Comparison of ENCODE assay signal across 17 cellular contexts in genomic region chr11:117856892-117857291, GRCh38. TPM values are rescaled to one million over a fixed set of nuclear protein-coding genes. Genes with fewer than 3 reads are reported as not detected.
A peak's percentile ranks its signal among the peaks of the same experiment; 100 is the strongest.
DNase-seq lines count a peak whose midpoint lies in the region; ATAC-seq and TF ChIP-seq lines count a peak whose summit lies in the region.
"Had no signal": no experiment of that assay in that cellular context is flagged by ENCODE, and none has a peak within 500 bp of the region (broad histone marks: within the 10 kb centered on the region; RNA-seq: fewer than 3 reads in every experiment).

No MANE protein-coding gene starts in this region.

- peaks cover 91% of the 10 kb centered on the region for H3K79me2 ChIP-seq in DND-41 (ENCODE audit: insufficient read depth, low read length)

- H3K27me3 ChIP-seq in DND-41 (ENCODE audit: insufficient read depth, low read length, poor library complexity) (no peaks in the 10 kb centered on the region), sigmoid colon (no peaks in the 10 kb centered on the region)
- H3K27me3 ChIP-seq: BLaER1, SJCRH30 had no signal

- intact Hi-C loops in sigmoid colon (cut with DNase I), result no loop called here

- no peak for TF ChIP-seq EP300 in sigmoid colon (IDR thresholded peaks at IDR 0.05)

- H3K4me1 ChIP-seq in DND-41 (ENCODE audit: insufficient read depth, low read length) (no peaks in the 10 kb centered on the region; the same call in 1 of the 2 replicates), sigmoid colon (peaks cover 0 to 69% (median 57%) of the 10 kb centered on the region in 4 donors)

- DNase-seq in DND-41, result no peak
- peak; percentile 32 for DNase-seq in islet precursor cell
- DNase-seq in sigmoid colon, result peak; percentile 36
- no peak for DNase-seq in NCI-H524 (lab: John Stamatoyannopoulos, UW)
- no peak for DNase-seq in germinal center (ENCODE audit: low spot score)
- no peak for DNase-seq in NCI-H446 (lab: John Stamatoyannopoulos, UW)
- DNase-seq: DMS 273 treated with DMSO at 0.1 percent for 48 hours; NCI-H1436; NCI-H2029 treated with DMSO at 0.1 percent for 48 hours; NCI-H526 treated with DMSO at 0.1 percent for 48 hours; NK-92 treated with Interleukin-12 subunit alpha and Interleukin-12 subunit beta, amount 100 ng/mL, for 24 hours; OCI-M1; RPMI8226; SJCRH30 had no signal

- no peak for ATAC-seq in DND-41 (ENCODE audit: insufficient read depth, low read depth)

- TF ChIP-seq CTCF in DND-41 (IDR thresholded peaks at IDR 0.05; ENCODE audit: borderline replicate concordance, extremely low read depth, low read length, poor library complexity, severe bottlenecking) (no peak), sigmoid colon (IDR thresholded peaks at IDR 0.05) (no peak)

- H3K9ac ChIP-seq in DND-41 (ENCODE audit: low read depth, low read length), result no peak overlapping the region
- H3K9ac ChIP-seq: BLaER1 had no signal

- H3K9me3 ChIP-seq in DND-41 (ENCODE audit: insufficient read depth, low read length, severe bottlenecking), result no peaks in the 10 kb centered on the region
- H3K9me3 ChIP-seq in sigmoid colon, result peaks cover 0 to 2% (median 0%) of the 10 kb centered on the region in 4 donors

- H3K36me3 ChIP-seq in DND-41 (ENCODE audit: insufficient read depth, low read length) (peaks cover 41% of the 10 kb centered on the region; the same call in 1 of the 2 replicates), sigmoid colon (no peaks in the 10 kb centered on the region)
- H3K36me3 ChIP-seq: BLaER1, SJCRH30 had no signal

- 72 to 87% methylated on average over 2 of the region's 2 CpGs for WGBS in sigmoid colon, 2 donors

- H2AFZ ChIP-seq in DND-41 (ENCODE audit: low read depth, low read length), result no peak overlapping the region

- H3K4me2 ChIP-seq in DND-41 (ENCODE audit: insufficient read depth, low read length), result no peak overlapping the region
- H3K4me2 ChIP-seq: BLaER1 had no signal

- H3K4me3 ChIP-seq in DND-41 (ENCODE audit: low read depth in 1 of 2, low read length in 2 of 2), result no peak overlapping the region
- no peak overlapping the region for H3K4me3 ChIP-seq in sigmoid colon
- H3K4me3 ChIP-seq: BLaER1, SJCRH30 had no signal

- H4K20me1 ChIP-seq in DND-41 (ENCODE audit: insufficient read depth, low read length), result peaks cover 38% of the 10 kb centered on the region
- H4K20me1 ChIP-seq: BLaER1 had no signal

- H3K27ac ChIP-seq in DND-41 (ENCODE audit: low read length) (0 out of 2 replicates have a peak overlapping the region, but pooled peaks have one; percentile 23), angular gyrus (ENCODE audit: low read depth, low read length) (peak overlapping the region; percentile 56), sigmoid colon (peak overlapping the region in 2 of 4 donors; percentile 59)
- H3K27ac ChIP-seq: BLaER1, HL-60, SJCRH30 had no signal

- no peak for TF ChIP-seq POLR2A in sigmoid colon (IDR thresholded peaks at IDR 0.05)

RNA-seq across cellular contexts. Expression of gene FXYD6, which starts 19.6 kb away (rescaled TPM):
- 100 to 1,000 TPM; 243 to 305 (median 271) TPM for total RNA-seq in sigmoid colon
- polyA plus RNA-seq in sigmoid colon, result 10 to 100 TPM; 12.3 to 46.4 (median 31.2) TPM

RNA-seq across cellular contexts. Expression of gene FXYD2, which starts 32.3 kb away (rescaled TPM):
- total RNA-seq in sigmoid colon, result 1 to 10 TPM; 3.2 to 6.6 (median 4.4) TPM
- 1 to 10 TPM in 2 of 3 donors, not detected in 1; 3.6 to 4.2 TPM for polyA plus RNA-seq in sigmoid colon

RNA-seq across cellular contexts. Expression of gene DSCAML1, which starts 59.9 kb away (rescaled TPM):
- 1 to 10 TPM; 1.1 to 7.5 (median 2.2) TPM for total RNA-seq in sigmoid colon
- 1 to 10 TPM in 1 of 3 donors, under 1 TPM in 2; under 0.01 to 1.2 (median 0.23) TPM for polyA plus RNA-seq in sigmoid colon
- total RNA-seq: SJCRH30 had no signal

Comparison
In these comparisons a context has a peak if more than half of its experiments do, and no peak if none do; other contexts are left out.
1. DNase-seq: peak in islet precursor cell (single experiment) and sigmoid colon (single experiment); none in DND-41 (single experiment), NCI-H524 (0 of 2), germinal center (single experiment) and NCI-H446 (0 of 2).